8 cellular contexts compared by ENCODE assay signal in genomic region chr14:36320210-36321003, GRCh38. TPM values are rescaled to one million over a fixed set of nuclear protein-coding genes. Genes with fewer than 3 reads are reported as not detected.
DNase-seq lines count a peak whose midpoint lies in the region; ATAC-seq and TF ChIP-seq lines count a peak whose summit lies in the region.

Gene MBIP, minus strand, starts transcription at chr14:36320637. Its CDS starts 49 bp downstream, at chr14:36320588.

- peak within 1 kb of the TSS; percentile 86 for H3K4me3 ChIP-seq in AG10803 (ENCODE audit: low read length)

- peak; percentile 95 for ATAC-seq in HG03439 (IDR thresholded peaks at IDR 0.05; ENCODE audit: unreplicated experiment)

- peak; percentile 95 for DNase-seq in AG10803 (ENCODE audit: low read depth)
- peak; percentile 95 for DNase-seq in NCI-H510A treated with DMSO at 0.1 percent for 48 hours (lab: John Stamatoyannopoulos, UW)
- peak; percentile 86 to 91 for DNase-seq in activated CD4-positive, alpha-beta T cell treated with anti-CD3 and anti-CD28 coated beads for 24 hours (ENCODE audit: low read depth in 2 of 2)
- peak; percentile 73 for DNase-seq in chondrocyte (ENCODE audit: low spot score)
- peak; percentile 93 for DNase-seq in kidney glomerular epithelial cell (lab: John Stamatoyannopoulos, UW)
- DNase-seq in stimulated activated CD4-positive, alpha-beta T cell treated with anti-CD3 and anti-CD28 coated beads, Interleukin-1b, Interleukin-23, amount 100 ng/mL, for 1 hour (ENCODE audit: low read depth in 2 of 2): peak; percentile 67 to 80

- TF ChIP-seq CTCF in AG10803 (conservative IDR thresholded peaks at IDR 0.05; ENCODE audit: low read length) (no peak), chondrocyte (IDR thresholded peaks at IDR 0.05) (no peak)

- TF ChIP-seq POLR2A in GM19193 (IDR thresholded peaks at IDR 0.05; ENCODE audit: extremely low read depth, insufficient read depth, insufficient read length): peak; percentile 53

- H3K4me1 Mint-ChIP-seq in chondrocyte (ENCODE audit: low read depth): peaks cover 23% of the 10 kb centered on the region

- H3K36me3 Mint-ChIP-seq in chondrocyte (ENCODE audit: low read depth): peaks cover 2% of the 10 kb centered on the region

- H3K27ac Mint-ChIP-seq in chondrocyte (ENCODE audit: unreplicated experiment): peak within 1 kb of the TSS; percentile 92

- peaks cover 23% of the 10 kb centered on the region for H3K27me3 Mint-ChIP-seq in chondrocyte (ENCODE audit: low read depth)

- peak within 1 kb of the TSS; percentile 78 for H3K4me3 Mint-ChIP-seq in chondrocyte (ENCODE audit: unreplicated experiment)

- H3K9me3 Mint-ChIP-seq in chondrocyte (ENCODE audit: low read depth): peaks cover 6% of the 10 kb centered on the region

RNA-seq across cellular contexts. Expression of gene MBIP, which starts in this region (rescaled TPM):
- 19.4 to 23.0 TPM (median 21.9 TPM) in 3 replicates for total RNA-seq in chondrocyte

Comparison
In these comparisons a context has a peak if more than half of its experiments do, and no peak if none do; other contexts are left out.
1. Peak in every context shown above with its lines: DNase-seq, ATAC-seq and H3K4me3 ChIP-seq.